Comparison of ENCODE assay signal across 14 cellular contexts in genomic region chr15:70856177-70856883, GRCh38. TPM values are rescaled to one million over a fixed set of nuclear protein-coding genes. Genes with fewer than 3 reads are reported as not detected.
A peak's percentile ranks its signal among the peaks of the same experiment; 100 is the strongest.
DNase-seq lines count a peak whose midpoint lies in the region; ATAC-seq and TF ChIP-seq lines count a peak whose summit lies in the region.
"Had no signal": no experiment of that assay in that cellular context is flagged by ENCODE, and none has a peak within 500 bp of the region (broad histone marks: within the 10 kb centered on the region; RNA-seq: fewer than 3 reads in every experiment).

No MANE protein-coding gene starts in this region.

- intact Hi-C loops in PC-9 (cut with micrococcal nuclease; ENCODE audit: unreplicated experiment), result no loop called here
- intact Hi-C loops in esophagus muscularis mucosa (cut with DNase I), result no loop called here
- intact Hi-C loops in prostate gland (cut with DNase I), result no loop called here

- no peak overlapping the region for H2AFZ ChIP-seq in PC-9
- peak overlapping the region; percentile 17 for H2AFZ ChIP-seq in osteoblast (ENCODE audit: low read length)

- CTCF ChIA-PET in PC-9 (lab: Charles Lee), result interaction anchor here (0.7 kb wide), 1 partner anchor 189 kb away, joined by 4 read pairs; no protein-coding TSS in a partner anchor

- no peak for TF ChIP-seq POLR2A in esophagus muscularis mucosa (IDR thresholded peaks at IDR 0.05; ENCODE audit: low read depth)
- TF ChIP-seq POLR2A in prostate gland (IDR thresholded peaks at IDR 0.05), result no peak

- in situ Hi-C loops in ACHN (cut with HindIII; ENCODE audit: low pct_ligation_motif_present, low pct_unique_long_range_greater_than_20kb, low sequenced_read_pairs), result no loop called here

- H3K27ac ChIP-seq in PC-9 (peak overlapping the region; percentile 87), esophagus muscularis mucosa (replicated peaks in 1 of 4) (peak overlapping the region; percentile 65 to 93 (median 70)), osteoblast (ENCODE audit: low read depth, low read length) (peak overlapping the region; percentile 98), prostate gland (no peak overlapping the region)
- H3K27ac ChIP-seq: C4-2B had no signal

- ATAC-seq in GM21526 (IDR thresholded peaks at IDR 0.05; ENCODE audit: low FRiP score, unreplicated experiment) (no peak), GM18502 (IDR thresholded peaks at IDR 0.05; ENCODE audit: poor library complexity, unreplicated experiment) (no peak), HG03378 (IDR thresholded peaks at IDR 0.05; ENCODE audit: unreplicated experiment) (no peak)

- DNase-seq in ACHN (peak; percentile 24), PC-9 (no peak), esophagus muscularis mucosa (ENCODE audit: extremely low spot score) (peak; percentile 77), osteoblast (ENCODE audit: insufficient read length, low spot score, missing footprints) (peak; percentile 89), prostate gland (ENCODE audit: low spot score) (no peak)
- DNase-seq: naive B cell; NCI-H524; stimulated activated CD4-positive, alpha-beta T cell treated with anti-CD3 and anti-CD28 coated beads, Interleukin-2, amount 100 ng/mL, for 48 hours had no signal

- H3K79me2 ChIP-seq in PC-9 (ENCODE audit: low read depth) (peaks cover 7% of the 10 kb centered on the region), osteoblast (ENCODE audit: insufficient read depth, low read length) (peaks cover 23% of the 10 kb centered on the region)

- peaks cover 36% of the 10 kb centered on the region for H3F3A ChIP-seq in PC-9 (ENCODE audit: insufficient read depth, low read depth)

- POLR2A ChIA-PET in PC-9 (lab: Charles Lee; ENCODE audit: unreplicated experiment), result interaction anchor here (0.6 to 0.7 kb wide), 2 partner anchors 29 to 930 kb away, joined by 3 read pairs; no protein-coding TSS in a partner anchor

- H4K20me1 ChIP-seq in PC-9 (ENCODE audit: insufficient read depth) (no peaks in the 10 kb centered on the region), osteoblast (ENCODE audit: insufficient read depth, low read length) (peaks cover 10% of the 10 kb centered on the region)

- H3K36me3 ChIP-seq in PC-9 (ENCODE audit: low read depth) (no peaks in the 10 kb centered on the region), esophagus muscularis mucosa (peaks cover 0 to 6% (median 2%) of the 10 kb centered on the region in 4 donors), osteoblast (ENCODE audit: insufficient read depth, low read length) (peaks cover 7% of the 10 kb centered on the region), prostate gland (no peaks in the 10 kb centered on the region)

- H3K4me1 ChIP-seq in PC-9 (replicated peaks; ENCODE audit: insufficient read depth) (peaks cover 36% of the 10 kb centered on the region), esophagus muscularis mucosa (peaks cover 42 to 70% (median 55%) of the 10 kb centered on the region in 4 donors), osteoblast (ENCODE audit: insufficient read depth, low read length) (peaks cover 55% of the 10 kb centered on the region), prostate gland (replicated peaks) (no peaks in the 10 kb centered on the region)

- H3K9me3 ChIP-seq in PC-9 (ENCODE audit: insufficient read depth, low read depth) (no peaks in the 10 kb centered on the region), esophagus muscularis mucosa (no peaks in the 10 kb centered on the region), osteoblast (ENCODE audit: low read depth, low read length) (no peaks in the 10 kb centered on the region), prostate gland (no peaks in the 10 kb centered on the region)
- H3K9me3 ChIP-seq: body of pancreas had no signal

- 75% methylated on average over 7 of the region's 7 CpGs for WGBS in esophagus muscularis mucosa
- WGBS in prostate gland, result 85% methylated on average over 7 of the region's 7 CpGs

- H3K9me2 ChIP-seq in PC-9 (ENCODE audit: insufficient read depth), result no peaks in the 10 kb centered on the region

- H3K4me2 ChIP-seq in PC-9 (peak overlapping the region; percentile 65), osteoblast (ENCODE audit: insufficient read depth, low read length) (peak overlapping the region; percentile 89)

- no TSS peak for BruUV-seq in PC-9 (replicated peaks; lab: Mats Ljungman, UMichigan)

- TF ChIP-seq CTCF in PC-9 (conservative IDR thresholded peaks at IDR 0.05) (no peak), esophagus muscularis mucosa (IDR thresholded peaks at IDR 0.05) (no peak), osteoblast (IDR thresholded peaks at IDR 0.05; ENCODE audit: extremely low read depth, low read depth, low read length) (no peak), prostate gland (IDR thresholded peaks at IDR 0.05) (no peak)

- H3K27me3 ChIP-seq in PC-9 (ENCODE audit: insufficient read depth, low read depth), result no peaks in the 10 kb centered on the region
- H3K27me3 ChIP-seq in esophagus muscularis mucosa, result no peaks in the 10 kb centered on the region
- H3K27me3 ChIP-seq in osteoblast (ENCODE audit: insufficient read depth, low read length), result no peaks in the 10 kb centered on the region
- no peaks in the 10 kb centered on the region for H3K27me3 ChIP-seq in prostate gland (replicated peaks; ENCODE audit: insufficient read depth)
- H3K27me3 ChIP-seq: body of pancreas had no signal

- H3K4me3 ChIP-seq in PC-9 (peak overlapping the region; percentile 15; the same call in 1 of the 2 replicates), esophagus muscularis mucosa (peak overlapping the region in 1 of 4 donors; percentile 20), osteoblast (ENCODE audit: insufficient read depth, low read length) (peak overlapping the region; percentile 57), prostate gland (no peak overlapping the region)
- H3K4me3 ChIP-seq: body of pancreas had no signal

- TF ChIP-seq EP300 in esophagus muscularis mucosa (IDR thresholded peaks at IDR 0.05), result no peak

RNA-seq across cellular contexts. Expression of gene LARP6, which starts 2.4 kb away (rescaled TPM):
- 31.2 and 33.4 TPM in 2 replicates for total RNA-seq in PC-9 (2021)
- 10 to 100 TPM; 21.2 to 36.3 (median 32.7) TPM for total RNA-seq in esophagus muscularis mucosa
- total RNA-seq in osteoblast, result 76.0 and 77.4 TPM in 2 replicates
- 10 to 100 TPM; 24.6 to 43.3 TPM for total RNA-seq in prostate gland
- total RNA-seq: T-helper 1 cell treated with Interleukin-12 subunit alpha and Interleukin-12 subunit beta and Interleukin-4 antibody, amounts not matched to agents 30 ng/mL and 1 ng/mL, for 36 hours had no signal

RNA-seq across cellular contexts. Expression of gene THAP10, which starts 35.9 kb away (rescaled TPM):
- total RNA-seq in PC-9 (2021), result 4.2 and 5.5 TPM in 2 replicates
- total RNA-seq in esophagus muscularis mucosa, result 1 to 10 TPM; 1.3 to 3.4 (median 2.5) TPM
- 1.1 and 1.8 TPM in 2 replicates for total RNA-seq in osteoblast
- total RNA-seq in prostate gland, result 1 to 10 TPM; 3.2 to 6.6 TPM
- total RNA-seq: T-helper 1 cell treated with Interleukin-12 subunit alpha and Interleukin-12 subunit beta and Interleukin-4 antibody, amounts not matched to agents 30 ng/mL and 1 ng/mL, for 36 hours had no signal

RNA-seq across cellular contexts. Expression of gene LRRC49, which starts 36.3 kb away (rescaled TPM):
- total RNA-seq in PC-9 (2021) (6.2 and 6.3 TPM in 2 replicates), esophagus muscularis mucosa (10 to 100 TPM in 1 of 4 donors, 1 to 10 TPM in 3; 3.3 to 10.4 (median 7.0) TPM), osteoblast (13.0 and 18.1 TPM in 2 replicates), prostate gland (10 to 100 TPM in 1 of 2 donors, 1 to 10 TPM in 1; 9.8 to 13.3 TPM)
- total RNA-seq: T-helper 1 cell treated with Interleukin-12 subunit alpha and Interleukin-12 subunit beta and Interleukin-4 antibody, amounts not matched to agents 30 ng/mL and 1 ng/mL, for 36 hours had no signal

Comparison
In these comparisons a context has a peak if more than half of its experiments do, and no peak if none do; other contexts are left out.
1. DNase-seq: peak in ACHN (single experiment), esophagus muscularis mucosa (single experiment) and osteoblast (single experiment); none in PC-9 (0 of 2) and prostate gland (single experiment).
2. H3K27ac ChIP-seq: peak in PC-9 (single experiment), esophagus muscularis mucosa (4 of 4) and osteoblast (single experiment); none in prostate gland (0 of 2).
3. H3K4me3 ChIP-seq: peak in PC-9 (single experiment) and osteoblast (single experiment); none in prostate gland (0 of 2).